8 cellular contexts compared by ENCODE assay signal in genomic region chr22:43343262-43343988, GRCh38. TPM values are rescaled to one million over a fixed set of nuclear protein-coding genes. Genes with fewer than 3 reads are reported as not detected.
DNase-seq lines count a peak whose midpoint lies in the region; ATAC-seq, FAIRE-seq and TF ChIP-seq lines count a peak whose summit lies in the region.

Gene SCUBE1 (minus strand): TSS chr22:43343372. CDS start chr22:43343261, 111 bp downstream.

- no peak within 1 kb of the TSS for H3K4me3 ChIP-seq in endodermal cell (ENCODE audit: low read length)
- no peak within 1 kb of the TSS for H3K4me3 ChIP-seq in naive thymus-derived CD4-positive, alpha-beta T cell (ENCODE audit: low read length)

- H3K36me3 Mint-ChIP-seq in endodermal cell (ENCODE audit: low read depth) = no peaks in the 10 kb centered on the region
- peaks cover 0 to 5% (median 0%) of the 10 kb centered on the region in 5 donors for H3K36me3 Mint-ChIP-seq in naive thymus-derived CD4-positive, alpha-beta T cell

- peak within 1 kb of the TSS; percentile 53 for H3K4me3 Mint-ChIP-seq in endodermal cell
- H3K4me3 Mint-ChIP-seq in naive thymus-derived CD4-positive, alpha-beta T cell = peak within 1 kb of the TSS in 8 of 10 donors; percentile 53 to 84 (median 62)

- no peaks in the 10 kb centered on the region for H3K36me3 ChIP-seq in endodermal cell (ENCODE audit: control insufficient read depth, insufficient read depth, low read length)
- H3K36me3 ChIP-seq in naive thymus-derived CD4-positive, alpha-beta T cell (ENCODE audit: control insufficient read depth in 2 of 3, insufficient read depth in 3 of 3, low read length in 3 of 3) = no peaks in the 10 kb centered on the region

- POLR2A ChIA-PET in naive thymus-derived CD4-positive, alpha-beta T cell (lab: Charles Lee) = no interaction called here

- CTCF ChIA-PET in naive thymus-derived CD4-positive, alpha-beta T cell (lab: Charles Lee) = interaction anchor here (0.7 to 1.1 kb wide), 2 partner anchors 111 to 135 kb away, joined by 4 to 5 read pairs; no protein-coding TSS in a partner anchor

- peak; percentile 62 for DNase-seq in D721Med (ENCODE audit: insufficient read length, low spot score)
- peak; percentile 26 to 58 for DNase-seq in NCI-H1930 (lab: John Stamatoyannopoulos, UW)
- peak; percentile 20 to 33 for DNase-seq in activated CD4-positive, alpha-beta T cell treated with anti-CD3 and anti-CD28 coated beads, Interleukin-2, amount 50 U/mL, for 4 hours
- peak; percentile 91 for DNase-seq in endodermal cell
- DNase-seq in naive thymus-derived CD4-positive, alpha-beta T cell = peak in 3 of 9 donors; percentile 9 to 68 (median 34)

- intact Hi-C loops in naive thymus-derived CD4-positive, alpha-beta T cell (cut with micrococcal nuclease) = no loop called here

- no peak within 1 kb of the TSS for H3K9ac ChIP-seq in endodermal cell (ENCODE audit: extremely low read depth, low read length, poor library complexity, severe bottlenecking)

- WGBS in endodermal cell (ENCODE audit: insufficient coverage in 1 of 2, insufficient read length in 1 of 2), 2 experiments = 5 to 6% methylated on average over 38 to 87 of the region's 87 CpGs

- no peaks in the 10 kb centered on the region for H3K9me3 ChIP-seq in endodermal cell (ENCODE audit: control insufficient read depth, low read length)
- H3K9me3 ChIP-seq in naive thymus-derived CD4-positive, alpha-beta T cell (ENCODE audit: control insufficient read depth in 2 of 3, low read length in 3 of 3) = no peaks in the 10 kb centered on the region

- no peak within 1 kb of the TSS for H3K27ac Mint-ChIP-seq in endodermal cell
- peak within 1 kb of the TSS in 1 of 9 donors; percentile 67 for H3K27ac Mint-ChIP-seq in naive thymus-derived CD4-positive, alpha-beta T cell

- H3K4me1 ChIP-seq in endodermal cell (ENCODE audit: control insufficient read depth, insufficient read depth, low read length) = no peaks in the 10 kb centered on the region
- H3K4me1 ChIP-seq in naive thymus-derived CD4-positive, alpha-beta T cell (ENCODE audit: control insufficient read depth in 2 of 2, insufficient read depth in 2 of 2, low read length in 2 of 2) = no peaks in the 10 kb centered on the region

- H3K27me3 Mint-ChIP-seq in endodermal cell (ENCODE audit: insufficient read depth) = peaks cover 62% of the 10 kb centered on the region
- H3K27me3 Mint-ChIP-seq in naive thymus-derived CD4-positive, alpha-beta T cell = peaks cover 41 to 56% (median 53%) of the 10 kb centered on the region in 5 donors

- H3K27ac ChIP-seq in endodermal cell (ENCODE audit: low read depth, low read length) (peak within 1 kb of the TSS; percentile 32), temporal lobe (ENCODE audit: low read depth, low read length) (no peak within 1 kb of the TSS)
- H3K27ac ChIP-seq in naive thymus-derived CD4-positive, alpha-beta T cell (ENCODE audit: low read depth, low read length) = no peak within 1 kb of the TSS

- no peaks in the 10 kb centered on the region for H3K4me1 Mint-ChIP-seq in endodermal cell
- peaks cover 4 to 24% (median 11%) of the 10 kb centered on the region in 7 donors for H3K4me1 Mint-ChIP-seq in naive thymus-derived CD4-positive, alpha-beta T cell

- peak; percentile 85 for ATAC-seq in naive thymus-derived CD4-positive, alpha-beta T cell
- no peak for ATAC-seq in HG03196 (IDR thresholded peaks at IDR 0.05; ENCODE audit: unreplicated experiment)
- ATAC-seq in GM18861 (IDR thresholded peaks at IDR 0.05; ENCODE audit: unreplicated experiment) = no peak

- H3K27me3 ChIP-seq in endodermal cell (ENCODE audit: control insufficient read depth, insufficient read depth, low read length, poor library complexity, severe bottlenecking) = peaks cover 68% of the 10 kb centered on the region
- H3K27me3 ChIP-seq in naive thymus-derived CD4-positive, alpha-beta T cell (ENCODE audit: control insufficient read depth in 2 of 2, insufficient read depth in 2 of 2, low read length in 2 of 2) = peaks cover 0 to 7% of the 10 kb centered on the region in 2 donors

- TF ChIP-seq CTCF in D721Med (IDR thresholded peaks at IDR 0.05; ENCODE audit: insufficient read depth, missing control alignments) (no peak), endodermal cell (conservative IDR thresholded peaks at IDR 0.05) (no peak)

- no peaks in the 10 kb centered on the region for H3K9me3 Mint-ChIP-seq in endodermal cell
- peaks cover 0 to 2% (median 0%) of the 10 kb centered on the region in 11 donors for H3K9me3 Mint-ChIP-seq in naive thymus-derived CD4-positive, alpha-beta T cell

- FAIRE-seq in D721Med (lab: Jason Lieb, UNC) = no peak

RNA-seq across cellular contexts. Expression of gene SCUBE1, which starts in this region (rescaled TPM):
- under 1 TPM; 0.13 to 0.95 TPM for total RNA-seq in endodermal cell
- polyA plus RNA-seq in endodermal cell (2013, experiment 1 of 2) = 32.3 TPM
- 25.2 TPM for polyA plus RNA-seq in endodermal cell (2013, experiment 2 of 2)
- total RNA-seq in naive thymus-derived CD4-positive, alpha-beta T cell = under 1 TPM in 3 of 5 experiments, not detected in 2; 0.11 to 0.27 (median 0.19) TPM
- not detected for polyA plus RNA-seq in naive thymus-derived CD4-positive, alpha-beta T cell
- 42.8 TPM for total RNA-seq in temporal lobe

Comparison
In these comparisons a context has a peak if more than half of its experiments do, and no peak if none do; other contexts are left out.
1. RNA of gene SCUBE1 (total RNA-seq): 42.8 TPM in temporal lobe (single experiment); 0.13 to 0.95 TPM in endodermal cell and 0.11 to 0.27 TPM in naive thymus-derived CD4-positive, alpha-beta T cell; every median in the first group is over 10 times any median in the second.
2. Peak in ATAC-seq in naive thymus-derived CD4-positive, alpha-beta T cell; RNA of the gene not detected or under 1 TPM.